In genomic region chr11:94544582-94544831, GRCh38 we compare ENCODE assay signal across 1 cellular context.
TF ChIP-seq lines count a peak whose summit lies in the region.

No MANE protein-coding gene starts in this region.

TF ChIP-seq in HCT116, 20 proteins besides CTCF, POLR2A, EP300 and RAD21 (continued from another document):
- TF ChIP-seq, protein P1, sequence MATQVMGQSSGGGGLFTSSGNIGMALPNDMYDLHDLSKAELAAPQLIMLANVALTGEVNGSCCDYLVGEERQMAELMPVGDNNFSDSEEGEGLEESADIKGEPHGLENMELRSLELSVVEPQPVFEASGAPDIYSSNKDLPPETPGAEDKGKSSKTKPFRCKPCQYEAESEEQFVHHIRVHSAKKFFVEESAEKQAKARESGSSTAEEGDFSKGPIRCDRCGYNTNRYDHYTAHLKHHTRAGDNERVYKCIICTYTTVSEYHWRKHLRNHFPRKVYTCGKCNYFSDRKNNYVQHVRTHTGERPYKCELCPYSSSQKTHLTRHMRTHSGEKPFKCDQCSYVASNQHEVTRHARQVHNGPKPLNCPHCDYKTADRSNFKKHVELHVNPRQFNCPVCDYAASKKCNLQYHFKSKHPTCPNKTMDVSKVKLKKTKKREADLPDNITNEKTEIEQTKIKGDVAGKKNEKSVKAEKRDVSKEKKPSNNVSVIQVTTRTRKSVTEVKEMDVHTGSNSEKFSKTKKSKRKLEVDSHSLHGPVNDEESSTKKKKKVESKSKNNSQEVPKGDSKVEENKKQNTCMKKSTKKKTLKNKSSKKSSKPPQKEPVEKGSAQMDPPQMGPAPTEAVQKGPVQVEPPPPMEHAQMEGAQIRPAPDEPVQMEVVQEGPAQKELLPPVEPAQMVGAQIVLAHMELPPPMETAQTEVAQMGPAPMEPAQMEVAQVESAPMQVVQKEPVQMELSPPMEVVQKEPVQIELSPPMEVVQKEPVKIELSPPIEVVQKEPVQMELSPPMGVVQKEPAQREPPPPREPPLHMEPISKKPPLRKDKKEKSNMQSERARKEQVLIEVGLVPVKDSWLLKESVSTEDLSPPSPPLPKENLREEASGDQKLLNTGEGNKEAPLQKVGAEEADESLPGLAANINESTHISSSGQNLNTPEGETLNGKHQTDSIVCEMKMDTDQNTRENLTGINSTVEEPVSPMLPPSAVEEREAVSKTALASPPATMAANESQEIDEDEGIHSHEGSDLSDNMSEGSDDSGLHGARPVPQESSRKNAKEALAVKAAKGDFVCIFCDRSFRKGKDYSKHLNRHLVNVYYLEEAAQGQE (IDR thresholded peaks at IDR 0.05; ENCODE audit: low read depth): no peak
- no peak for TF ChIP-seq SIN3A (IDR thresholded peaks at IDR 0.05; ENCODE audit: low read depth)
- TF ChIP-seq TCF7L2 (IDR thresholded peaks at IDR 0.05; ENCODE audit: borderline replicate concordance, extremely low read depth, insufficient read depth, insufficient read length): no peak
- no peak for TF ChIP-seq MAX (IDR thresholded peaks at IDR 0.05)
- no peak for TF ChIP-seq ELF1 (IDR thresholded peaks at IDR 0.05; ENCODE audit: borderline replicate concordance, low read depth)
- TF ChIP-seq ZBTB33 (IDR thresholded peaks at IDR 0.05; ENCODE audit: extremely low read depth, insufficient replicate concordance, low read length): no peak
- TF ChIP-seq FOSL1 (IDR thresholded peaks at IDR 0.05; ENCODE audit: low read depth): no peak
- TF ChIP-seq JUND (IDR thresholded peaks at IDR 0.05): no peak
- no peak for TF ChIP-seq ATF3 (IDR thresholded peaks at IDR 0.05)
- TF ChIP-seq ZFX (IDR thresholded peaks at IDR 0.05): no peak
- TF ChIP-seq EZH2phosphoT487 (IDR thresholded peaks at IDR 0.05; ENCODE audit: borderline replicate concordance): no peak
- no peak for TF ChIP-seq ZNF274 (IDR thresholded peaks at IDR 0.05; ENCODE audit: low read depth, low read length)
- TF ChIP-seq EZH2 (IDR thresholded peaks at IDR 0.05): no peak
